Comparison of ENCODE assay signal across 25 cellular contexts in the genomic region with DNA sequence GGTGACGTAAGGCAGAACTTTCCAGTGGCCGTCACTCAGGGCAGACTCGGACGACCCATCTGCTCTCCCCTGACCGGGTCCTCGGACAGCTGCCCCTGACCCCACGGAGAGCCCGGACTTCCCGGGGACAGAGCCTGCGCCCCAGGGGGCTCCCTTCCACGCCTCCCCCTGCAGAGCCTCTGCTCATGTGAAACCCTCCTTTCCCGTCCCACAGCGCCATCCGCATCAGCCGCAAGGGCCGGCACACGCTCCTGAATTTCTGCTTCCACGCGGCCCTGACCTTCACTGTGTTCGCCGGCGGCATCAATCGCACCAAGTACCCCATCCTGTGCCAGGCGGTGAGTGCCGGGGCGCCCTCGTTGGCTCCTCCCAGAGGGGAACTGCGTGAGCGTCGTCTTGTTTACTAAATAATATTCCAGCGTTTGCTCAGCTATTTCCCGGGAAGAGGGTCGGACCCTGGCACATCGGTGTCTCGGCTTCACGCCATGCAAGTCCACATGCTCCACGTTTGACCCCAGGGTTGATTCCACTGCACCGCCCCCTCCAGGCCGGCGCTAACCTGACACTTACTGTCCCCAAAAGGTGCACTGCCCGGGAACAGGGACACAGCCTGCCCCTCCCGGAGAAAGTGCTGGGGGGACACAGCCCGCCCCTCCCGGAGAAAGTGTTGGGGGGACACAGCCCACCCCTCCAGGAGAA. TPM values are rescaled to one million over a fixed set of nuclear protein-coding genes. Genes with fewer than 3 reads are reported as not detected.
DNase-seq lines count a peak whose midpoint lies in the region; ATAC-seq and TF ChIP-seq lines count a peak whose summit lies in the region.
"Had no signal": no experiment of that assay in that cellular context is flagged by ENCODE, and none has a peak within 500 bp of the region (broad histone marks: within the 10 kb centered on the region; RNA-seq: fewer than 3 reads in every experiment).

No MANE protein-coding gene starts in this region.

- TF ChIP-seq CTCF in VCaP (conservative IDR thresholded peaks at IDR 0.05) (peak; percentile 17), endodermal cell (conservative IDR thresholded peaks at IDR 0.05) (peak; percentile 62), type B pancreatic cell (conservative IDR thresholded peaks at IDR 0.05) (peak; percentile 26), tibial artery (IDR thresholded peaks at IDR 0.05) (no peak)

- no peak for TF ChIP-seq EP300 in Ishikawa (IDR thresholded peaks at IDR 0.05; ENCODE audit: borderline replicate concordance)

- 92% methylated on average over 35 to 44 of the region's 44 CpGs for WGBS in endodermal cell (ENCODE audit: insufficient coverage in 1 of 2, insufficient read length in 1 of 2), 2 experiments

- H3K36me3 ChIP-seq in endodermal cell (ENCODE audit: control insufficient read depth, insufficient read depth, low read length), result no peaks in the 10 kb centered on the region
- no peaks in the 10 kb centered on the region for H3K36me3 ChIP-seq in tibial artery
- H3K36me3 ChIP-seq: MG63 had no signal

- no peaks in the 10 kb centered on the region for H3K9me3 Mint-ChIP-seq in endodermal cell
- no peaks in the 10 kb centered on the region for H3K9me3 Mint-ChIP-seq in type B pancreatic cell
- H3K9me3 Mint-ChIP-seq: CD8-positive, alpha-beta memory T cell had no signal

- ATAC-seq in HG03439 (IDR thresholded peaks at IDR 0.05; ENCODE audit: unreplicated experiment), result no peak
- ATAC-seq: Panc1 had no signal

- H3K4me1 Mint-ChIP-seq in endodermal cell (no peaks in the 10 kb centered on the region), type B pancreatic cell (ENCODE audit: unreplicated experiment) (peaks cover 9% of the 10 kb centered on the region)

- H3K9ac ChIP-seq in endodermal cell (ENCODE audit: extremely low read depth, low read length, poor library complexity, severe bottlenecking), result no peak overlapping the region
- H3K9ac ChIP-seq: GM23248 had no signal

- H3K36me3 Mint-ChIP-seq in endodermal cell (ENCODE audit: low read depth) (no peaks in the 10 kb centered on the region), type B pancreatic cell (no peaks in the 10 kb centered on the region)
- H3K36me3 Mint-ChIP-seq: CD8-positive, alpha-beta memory T cell had no signal

- H3K4me3 ChIP-seq in endodermal cell (ENCODE audit: low read length) (no peak overlapping the region), tibial artery (no peak overlapping the region)
- H3K4me3 ChIP-seq: GM23248, MG63 had no signal

- no peaks in the 10 kb centered on the region for H3K9me3 ChIP-seq in endodermal cell (ENCODE audit: control insufficient read depth, low read length)
- H3K9me3 ChIP-seq in tibial artery, result no peaks in the 10 kb centered on the region
- H3K9me3 ChIP-seq: MG63 had no signal

- H3K27me3 ChIP-seq in endodermal cell (ENCODE audit: control insufficient read depth, insufficient read depth, low read length, poor library complexity, severe bottlenecking) (no peaks in the 10 kb centered on the region), tibial artery (peaks cover 0 to 91% of the 10 kb centered on the region in 2 donors)

- no peak overlapping the region for H3K27ac ChIP-seq in VCaP
- H3K27ac ChIP-seq in endodermal cell (ENCODE audit: low read depth, low read length), result no peak overlapping the region
- H3K27ac ChIP-seq in tibial artery, result no peak overlapping the region
- H3K27ac ChIP-seq: GM23248, HL-60, RWPE1 had no signal

- H3K27me3 Mint-ChIP-seq in endodermal cell (ENCODE audit: insufficient read depth) (peaks cover 5% of the 10 kb centered on the region), type B pancreatic cell (peaks cover 27% of the 10 kb centered on the region)

- H3K27ac Mint-ChIP-seq in endodermal cell, result no peak overlapping the region
- H3K27ac Mint-ChIP-seq in type B pancreatic cell, result no peak overlapping the region

- intact Hi-C loops in tibial artery (cut with DNase I; ENCODE audit: low total_unique reads), result no loop called here

- no peak for TF ChIP-seq RAD21 in Ishikawa (IDR thresholded peaks at IDR 0.05; ENCODE audit: low read depth)

- DNase-seq in endodermal cell, result peak; percentile 71
- DNase-seq in type B pancreatic cell (ENCODE audit: extremely low spot score, unreplicated experiment), result no peak
- no peak for DNase-seq in kidney glomerular epithelial cell (lab: John Stamatoyannopoulos, UW)
- no peak for DNase-seq in tibial artery
- DNase-seq: C1 segment of cervical spinal cord; CD8-positive, alpha-beta memory T cell; DMS 273 treated with DMSO at 0.1 percent for 48 hours; DMS79; EL; GDM1; GM23248; HCEC 1CT; Kasumi-1; MG63; NCI-H2029; NCI-H446 treated with DMSO at 0.1 percent for 48 hours; NCI-H526; SHP77 treated with DMSO at 0.1 percent for 48 hours had no signal

- H3K4me1 ChIP-seq in endodermal cell (ENCODE audit: control insufficient read depth, insufficient read depth, low read length) (no peaks in the 10 kb centered on the region), tibial artery (peaks cover 0 to 12% (median 4%) of the 10 kb centered on the region in 4 donors)

- H3K4me3 Mint-ChIP-seq in endodermal cell (no peak overlapping the region), type B pancreatic cell (no peak overlapping the region)
- H3K4me3 Mint-ChIP-seq: CD8-positive, alpha-beta memory T cell had no signal

TF ChIP-seq in Ishikawa, 13 proteins besides CTCF, POLR2A, EP300 and RAD21:
- no peak for TF ChIP-seq EGR1 (IDR thresholded peaks at IDR 0.05)
- TF ChIP-seq, protein P1, sequence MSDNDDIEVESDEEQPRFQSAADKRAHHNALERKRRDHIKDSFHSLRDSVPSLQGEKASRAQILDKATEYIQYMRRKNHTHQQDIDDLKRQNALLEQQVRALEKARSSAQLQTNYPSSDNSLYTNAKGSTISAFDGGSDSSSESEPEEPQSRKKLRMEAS (IDR thresholded peaks at IDR 0.05), result peak; percentile 32; the same call in 1 of the 2 replicates

RNA-seq across cellular contexts. Expression of gene ADGRA1, which starts 10.9 kb away (rescaled TPM):
- total RNA-seq in endodermal cell, result 1 to 10 TPM in 1 of 2 donors, under 1 TPM in 1; 0.24 to 1.0 TPM
- 5.6 TPM for polyA plus RNA-seq in endodermal cell (2013, experiment 1 of 2)
- polyA plus RNA-seq in endodermal cell (2013, experiment 2 of 2), result 6.9 TPM
- 0.99 and 1.6 TPM in 2 replicates for total RNA-seq in type B pancreatic cell (ENCODE audit: low replicate concordance)
- total RNA-seq: CD8-positive, alpha-beta memory T cell; GM23248; T-helper 1 cell treated with Interleukin-12 subunit alpha and Interleukin-12 subunit beta and Interleukin-4 antibody, amounts not matched to agents 30 ng/mL and 1 ng/mL, for 36 hours had no signal
- polyA plus RNA-seq: CD8-positive, alpha-beta memory T cell; GM23248 had no signal

Comparison
In these comparisons a context has a peak if more than half of its experiments do, and no peak if none do; other contexts are left out.
1. CTCF ChIP-seq: peak in VCaP (single experiment), endodermal cell (single experiment) and type B pancreatic cell (single experiment); none in tibial artery (0 of 2).